Comparison of ENCODE assay signal across 22 cellular contexts in the genomic region with DNA sequence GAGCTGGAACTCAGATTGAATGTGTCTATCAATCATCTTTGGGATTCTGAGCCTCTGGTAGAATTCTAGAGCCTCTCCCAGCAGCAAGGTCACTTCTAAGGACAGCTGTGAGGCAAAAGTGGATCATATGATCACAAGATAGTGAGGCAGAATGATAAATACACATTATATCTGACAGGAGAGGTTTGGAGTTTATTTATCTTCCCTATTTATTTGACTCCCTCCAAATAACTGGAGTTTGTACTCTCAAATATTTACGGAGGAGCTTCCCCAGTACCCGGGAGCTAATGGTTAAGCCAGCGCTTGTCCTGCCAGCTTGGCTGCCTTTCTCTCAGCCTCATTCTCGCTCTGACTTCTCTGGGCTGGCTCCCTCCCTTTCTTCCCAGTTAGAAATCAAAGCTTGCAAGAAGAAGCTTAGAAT. TPM values are rescaled to one million over a fixed set of nuclear protein-coding genes. Genes with fewer than 3 reads are reported as not detected.
A peak's percentile ranks its signal among the peaks of the same experiment; 100 is the strongest.
DNase-seq lines count a peak whose midpoint lies in the region; ATAC-seq, FAIRE-seq and TF ChIP-seq lines count a peak whose summit lies in the region.
"Had no signal": no experiment of that assay in that cellular context is flagged by ENCODE, and none has a peak within 500 bp of the region (broad histone marks: within the 10 kb centered on the region; RNA-seq: fewer than 3 reads in every experiment).

No MANE protein-coding gene starts in this region.

- H3K36me3 Mint-ChIP-seq in stimulated activated effector memory CD8-positive, alpha-beta T cell treated with anti-CD3 and anti-CD28 coated beads, Interleukin-12 subunit alpha, Interleukin-12 subunit beta, amount 100 ng/mL, for 72 hours = no peaks in the 10 kb centered on the region

- no TSS peak for BruUV-seq in K562 (replicated peaks; lab: Mats Ljungman, UMichigan)

- TF ChIP-seq RAD21 in A549 (conservative IDR thresholded peaks at IDR 0.05 in 1 of 2, IDR thresholded peaks at IDR 0.05 in 1 of 2) = no peak
- no peak for TF ChIP-seq RAD21 in K562 (CRISPR knock-in tag; conservative IDR thresholded peaks at IDR 0.05 in 1 of 2, IDR thresholded peaks at IDR 0.05 in 1 of 2)

- no peaks in the 10 kb centered on the region for H3K79me2 ChIP-seq in K562 (ENCODE audit: control insufficient read depth, insufficient read depth, low read length)
- no peaks in the 10 kb centered on the region for H3K79me2 ChIP-seq in parathyroid adenoma

- H3K9ac ChIP-seq in K562 (ENCODE audit: insufficient read depth in 1 of 2, low read depth in 2 of 2, low read length in 2 of 2) (no peak overlapping the region), kidney (ENCODE audit: low read length in 2 of 2) (peak overlapping the region in 1 of 2 donors; percentile 31), parathyroid adenoma (no peak overlapping the region)

- TF ChIP-seq EP300 in A549 (IDR thresholded peaks at IDR 0.05) (no peak), K562 (IDR thresholded peaks at IDR 0.05; ENCODE audit: low read length) (no peak)

- FAIRE-seq in A549 (lab: Jason Lieb, UNC) (no peak), K562 (lab: Jason Lieb, UNC) (no peak), kidney (lab: Jason Lieb, UNC) (peak; percentile 73)
- FAIRE-seq: endothelial cell of umbilical vein, keratinocyte had no signal

- no peaks in the 10 kb centered on the region for H3K36me3 ChIP-seq in K562 (ENCODE audit: control insufficient read depth, insufficient read depth, low read length)
- H3K36me3 ChIP-seq in kidney (ENCODE audit: control insufficient read depth in 1 of 2, insufficient read depth in 2 of 2, low read length in 2 of 2) = no peaks in the 10 kb centered on the region
- no peaks in the 10 kb centered on the region for H3K36me3 ChIP-seq in parathyroid adenoma (ENCODE audit: control insufficient read depth, insufficient read depth, low read length)

- CTCF ChIA-PET in A549 (lab: Yijun Ruan, JAX) (interaction anchor here (1.5 kb wide), 1 partner anchor 23 kb away, joined by 5 read pairs; no protein-coding TSS in a partner anchor), K562 (lab: Yijun Ruan, JAX; ENCODE audit: low intra/inter-chr PET ratio) (no interaction called here)

- DNase-seq in A549 (ENCODE audit: low read depth in 1 of 2, low spot score in 1 of 2) (peak in 1 of 2 experiments; percentile 13), K562 (ENCODE audit: extremely low read depth in 1 of 4, low spot score in 3 of 4) (no peak), kidney (no peak), NK-92 (lab: John Stamatoyannopoulos, UW; ENCODE audit: unreplicated experiment) (no peak), NCI-H446 treated with DMSO at 0.1 percent for 48 hours (lab: John Stamatoyannopoulos, UW) (no peak)
- DNase-seq in stimulated activated effector memory CD8-positive, alpha-beta T cell treated with anti-CD3 and anti-CD28 coated beads, Interleukin-12 subunit alpha, Interleukin-12 subunit beta, amount 100 ng/mL, for 72 hours (ENCODE audit: low spot score in 2 of 2) = no peak
- DNase-seq: activated CD4-positive, alpha-beta T cell treated with anti-CD3 and anti-CD28 coated beads for 1 hour; activated T-cell treated with anti-CD3 and anti-CD28 coated beads, Interleukin-2, amount 50 U/mL, for 24 hours; cerebellar nuclear complex; DMS79; glutamatergic neuron; HFFc6; MM.1S; NCI-H2107; SHP77; stimulated activated naive CD8-positive, alpha-beta T cell treated with anti-CD3 and anti-CD28 coated beads, Interleukin-15, Interleukin-2, amounts not matched to agents 100 U/mL and 50 U/mL, for 24 hours; T-helper 17 cell had no signal

- in situ Hi-C loops in K562 (cut with MboI) = no loop called here

- no peaks in the 10 kb centered on the region for H4K20me1 ChIP-seq in K562 (replicated peaks; ENCODE audit: control insufficient read depth, insufficient read depth, low read length)

- no peak overlapping the region for H2AFZ ChIP-seq in K562 (ENCODE audit: low read depth, low read length)
- peak overlapping the region; percentile 62 for H2AFZ ChIP-seq in parathyroid adenoma

- H3K4me2 ChIP-seq in A549 (peak overlapping the region; percentile 6; the same call in 1 of the 3 replicates), K562 (ENCODE audit: insufficient read depth, low read length) (no peak overlapping the region), parathyroid adenoma (ENCODE audit: low read length) (peak overlapping the region; percentile 34)

- H3K4me1 Mint-ChIP-seq in stimulated activated effector memory CD8-positive, alpha-beta T cell treated with anti-CD3 and anti-CD28 coated beads, Interleukin-12 subunit alpha, Interleukin-12 subunit beta, amount 100 ng/mL, for 72 hours = no peaks in the 10 kb centered on the region
- H3K4me1 Mint-ChIP-seq: T-helper 17 cell had no signal

- H3K9me1 ChIP-seq in K562 (ENCODE audit: control insufficient read depth, insufficient read depth, low read length) = no peaks in the 10 kb centered on the region

- TF ChIP-seq CTCF in A549 (IDR thresholded peaks at IDR 0.05) (no peak), K562 (IDR thresholded peaks at IDR 0.05 in 2 of 3, conservative IDR thresholded peaks at IDR 0.05 in 1 of 3; ENCODE audit: insufficient read depth in 2 of 3, low read depth in 1 of 3, low read length in 3 of 3) (no peak), kidney (IDR thresholded peaks at IDR 0.05; ENCODE audit: borderline replicate concordance, extremely low read depth, insufficient read depth) (no peak), parathyroid adenoma (IDR thresholded peaks at IDR 0.05) (no peak)

- H3K27ac ChIP-seq in A549 (no peak overlapping the region), K562 (ENCODE audit: extremely low read depth, low read depth, low read length) (no peak overlapping the region), kidney (ENCODE audit: low read depth in 2 of 2, low read length in 2 of 2) (peak overlapping the region; percentile 23 to 58), parathyroid adenoma (peak overlapping the region; percentile 54)

- H3K27ac Mint-ChIP-seq in stimulated activated effector memory CD8-positive, alpha-beta T cell treated with anti-CD3 and anti-CD28 coated beads, Interleukin-12 subunit alpha, Interleukin-12 subunit beta, amount 100 ng/mL, for 72 hours = no peak overlapping the region
- H3K27ac Mint-ChIP-seq: activated T-cell treated with anti-CD3 and anti-CD28 coated beads, Interleukin-2, amount 50 U/mL, for 24 hours; HFFc6; T-helper 17 cell had no signal

- ATAC-seq in A549 (peak; percentile 39 to 69; a peak in 3 of 6 replicates), K562 (no peak), HG02970 (IDR thresholded peaks at IDR 0.05; ENCODE audit: low FRiP score, unreplicated experiment) (no peak)
- ATAC-seq in stimulated activated effector memory CD8-positive, alpha-beta T cell treated with anti-CD3 and anti-CD28 coated beads, Interleukin-12 subunit alpha, Interleukin-12 subunit beta, amount 100 ng/mL, for 72 hours = no peak
- ATAC-seq: stimulated activated naive CD8-positive, alpha-beta T cell treated with anti-CD3 and anti-CD28 coated beads, Interleukin-15, Interleukin-2, amounts not matched to agents 100 U/mL and 50 U/mL, for 24 hours; T-helper 17 cell had no signal

- no peaks in the 10 kb centered on the region for H3K9me3 Mint-ChIP-seq in stimulated activated effector memory CD8-positive, alpha-beta T cell treated with anti-CD3 and anti-CD28 coated beads, Interleukin-12 subunit alpha, Interleukin-12 subunit beta, amount 100 ng/mL, for 72 hours
- H3K9me3 Mint-ChIP-seq: activated T-cell treated with anti-CD3 and anti-CD28 coated beads, Interleukin-2, amount 50 U/mL, for 24 hours had no signal

- POLR2A ChIA-PET in A549 (lab: Yijun Ruan, JAX) = no interaction called here
- POLR2A ChIA-PET in K562 (lab: Yijun Ruan, JAX) = interaction anchor here (0.5 to 1.2 kb wide), 2 partner anchors 22 to 89 kb away, joined by 3 read pairs; no protein-coding TSS in a partner anchor

- H3K4me3 ChIP-seq in A549 (no peak overlapping the region), K562 (no peak overlapping the region), kidney (ENCODE audit: low read length in 2 of 2) (peak overlapping the region; percentile 12 to 33), parathyroid adenoma (ENCODE audit: low read depth, low read length) (peak overlapping the region; percentile 7)

- WGBS in A549 (ENCODE audit: missing lambda C conversion rate) = 5% methylated on average over 4 of the region's 4 CpGs
- WGBS in K562 (ENCODE audit: insufficient coverage, low coverage, missing lambda C conversion rate) = 0% methylated on average over 4 of the region's 4 CpGs

- TF ChIP-seq POLR2A in A549 (IDR thresholded peaks at IDR 0.05; ENCODE audit: low read length) = no peak
- no peak for TF ChIP-seq POLR2A in K562 (conservative IDR thresholded peaks at IDR 0.05)

- no peaks in the 10 kb centered on the region for H3K9me3 ChIP-seq in A549
- H3K9me3 ChIP-seq in K562 (replicated peaks; ENCODE audit: control insufficient read depth, insufficient read depth, low read depth, low read length) = no peaks in the 10 kb centered on the region
- no peaks in the 10 kb centered on the region for H3K9me3 ChIP-seq in kidney (ENCODE audit: control insufficient read depth in 1 of 2, low read length in 2 of 2)
- no peaks in the 10 kb centered on the region for H3K9me3 ChIP-seq in parathyroid adenoma (ENCODE audit: control insufficient read depth, low read length)

- intact Hi-C loops in K562 (cut with micrococcal nuclease) = no loop called here
- intact Hi-C loops in kidney (cut with DNase I) = no loop called here

- H3K27me3 ChIP-seq in K562 (ENCODE audit: control insufficient read depth in 2 of 2, insufficient read depth in 2 of 2, low read length in 2 of 2) = peaks cover 7 to 11% of the 10 kb centered on the region in 2 experiments; a peak in 4 of 5 replicates
- H3K27me3 ChIP-seq in parathyroid adenoma (ENCODE audit: control insufficient read depth, insufficient read depth, low read length) = no peaks in the 10 kb centered on the region

- H3K4me1 ChIP-seq in A549 (peaks cover 8% of the 10 kb centered on the region; the same call in 1 of the 3 replicates), K562 (replicated peaks in 1 of 2; ENCODE audit: control insufficient read depth in 2 of 2, insufficient read depth in 2 of 2, low read length in 2 of 2) (no peaks in the 10 kb centered on the region), kidney (ENCODE audit: control insufficient read depth in 1 of 2, insufficient read depth in 1 of 2, low read depth in 1 of 2, low read length in 2 of 2) (peaks cover 10 to 13% of the 10 kb centered on the region in 2 donors), parathyroid adenoma (peaks cover 17% of the 10 kb centered on the region)

- H3K4me3 Mint-ChIP-seq in stimulated activated effector memory CD8-positive, alpha-beta T cell treated with anti-CD3 and anti-CD28 coated beads, Interleukin-12 subunit alpha, Interleukin-12 subunit beta, amount 100 ng/mL, for 72 hours = no peak overlapping the region
- H3K4me3 Mint-ChIP-seq: activated T-cell treated with anti-CD3 and anti-CD28 coated beads, Interleukin-2, amount 50 U/mL, for 24 hours; HFFc6; T-helper 17 cell had no signal

RNA-seq across cellular contexts. Expression of gene HMGCS2, which starts 2.3 kb away (rescaled TPM):
- not detected in 2 replicates for polyA plus RNA-seq in A549 (2011; rRNA removed)
- polyA plus RNA-seq in A549 (2012; cell fraction: cytosol; rRNA removed) = not detected in 2 replicates
- polyA plus RNA-seq in A549 (2012; cell fraction: nucleus; rRNA removed) = not detected in 2 replicates
- not detected in 3 replicates for polyA plus RNA-seq in A549 (2017; fragmentation: RNase III; extraction: RNeasy Plus Mini Kit Qiagen cat#74134 plus additional on column Dnase treatment)
- not detected in 2 replicates for polyA minus RNA-seq in A549 (2011; rRNA and poly(A)+ RNA removed)
- total RNA-seq in K562 (2011; cell fraction: chromatin; rRNA removed; ENCODE audit: low replicate concordance) = not detected in 2 replicates
- not detected in 2 replicates for total RNA-seq in K562 (2011; cell fraction: nucleolus; rRNA removed)
- not detected in 2 replicates for total RNA-seq in K562 (2011; cell fraction: nucleoplasm; rRNA removed)
- not detected in 2 replicates for total RNA-seq in K562 (2014; rRNA removed)
- not detected in 2 replicates for total RNA-seq in K562 (2014; rRNA removed; fragmentation: Illumina TruSeq; extraction: Trizol)
- not detected in 2 replicates for total RNA-seq in K562 (2015; rRNA removed; fragmentation: Illumina TruSeq; extraction: Trizol)
- total RNA-seq in K562 (2021) = 0.13 and 0.18 TPM in 2 replicates
- polyA plus RNA-seq in K562 (2011; rRNA removed) = not detected in 2 replicates
- polyA plus RNA-seq in K562 (2011; cell fraction: cytosol; rRNA removed) = not detected in 2 replicates
- polyA plus RNA-seq in K562 (2011; cell fraction: nucleus; rRNA removed) = not detected in 2 replicates
- not detected in 2 replicates for polyA plus RNA-seq in K562 (2012)
- polyA plus RNA-seq in K562 (2014; fragmentation: Illumina TruSeq; extraction: Trizol) = not detected in 2 replicates
- polyA plus RNA-seq in K562 (2014; fragmentation: Nextera tagmentation; extraction: Ambion mirVana) = not detected
- polyA plus RNA-seq in K562 (2014; rRNA removed) = not detected in 2 replicates
- not detected in 2 replicates for polyA minus RNA-seq in K562 (2011; rRNA and poly(A)+ RNA removed)
- polyA minus RNA-seq in K562 (2011; cell fraction: cytosol; rRNA and poly(A)+ RNA removed) = not detected in 2 replicates
- not detected in 2 replicates for polyA minus RNA-seq in K562 (2011; cell fraction: nucleus; rRNA and poly(A)+ RNA removed)
- total RNA-seq in kidney = 3.9 TPM
- polyA plus RNA-seq in kidney (ENCODE audit: insufficient read depth, low read depth, low replicate concordance) = 163 TPM
- total RNA-seq: endothelial cell of umbilical vein, HFFc6, T-helper 17 cell had no signal
- polyA plus RNA-seq: endothelial cell of umbilical vein, keratinocyte, neural cell had no signal

RNA-seq across cellular contexts. Expression of gene REG4, which starts 44.9 kb away (rescaled TPM):
- polyA plus RNA-seq in A549 (2011; rRNA removed) (not detected in 2 replicates), A549 (2017; fragmentation: RNase III; extraction: RNeasy Plus Mini Kit Qiagen cat#74134 plus additional on column Dnase treatment) (not detected in 3 replicates), K562 (2011; rRNA removed) (not detected in 2 replicates), K562 (2014; fragmentation: Illumina TruSeq; extraction: Trizol) (not detected in 2 replicates), K562 (2014; fragmentation: Nextera tagmentation; extraction: Ambion mirVana) (not detected), K562 (2014; rRNA removed) (not detected in 2 replicates), kidney (ENCODE audit: insufficient read depth, low read depth, low replicate concordance) (0.34 TPM)
- not detected in 2 replicates for polyA plus RNA-seq in A549 (2012; cell fraction: cytosol; rRNA removed)
- polyA plus RNA-seq in A549 (2012; cell fraction: nucleus; rRNA removed) = not detected in 2 replicates
- polyA minus RNA-seq in A549 (2011; rRNA and poly(A)+ RNA removed) = not detected in 2 replicates
- not detected in 2 replicates for total RNA-seq in K562 (2011; cell fraction: chromatin; rRNA removed; ENCODE audit: low replicate concordance)
- not detected in 2 replicates for total RNA-seq in K562 (2011; cell fraction: nucleolus; rRNA removed)
- total RNA-seq in K562 (2011; cell fraction: nucleoplasm; rRNA removed) = not detected in 2 replicates
- total RNA-seq in K562 (2014; rRNA removed) (not detected in 2 replicates), K562 (2014; rRNA removed; fragmentation: Illumina TruSeq; extraction: Trizol) (not detected in 2 replicates), K562 (2015; rRNA removed; fragmentation: Illumina TruSeq; extraction: Trizol) (not detected in 2 replicates), K562 (2021) (not detected in 2 replicates), kidney (not detected)
- polyA plus RNA-seq in K562 (2011; cell fraction: cytosol; rRNA removed) = not detected in 2 replicates
- polyA plus RNA-seq in K562 (2011; cell fraction: nucleus; rRNA removed) = not detected in 2 replicates
- polyA plus RNA-seq in K562 (2012) = not detected in 2 replicates
- polyA minus RNA-seq in K562 (2011; rRNA and poly(A)+ RNA removed) = not detected in 2 replicates
- not detected in 2 replicates for polyA minus RNA-seq in K562 (2011; cell fraction: cytosol; rRNA and poly(A)+ RNA removed)
- polyA minus RNA-seq in K562 (2011; cell fraction: nucleus; rRNA and poly(A)+ RNA removed) = not detected in 2 replicates
- total RNA-seq: endothelial cell of umbilical vein, HFFc6 had no signal
- polyA plus RNA-seq: endothelial cell of umbilical vein, keratinocyte, neural cell had no signal

RNA-seq across cellular contexts. Expression of gene PHGDH, which starts 54.6 kb away (rescaled TPM):
- 41.4 and 67.1 TPM in 2 replicates for polyA plus RNA-seq in A549 (2011; rRNA removed)
- polyA plus RNA-seq in A549 (2012; cell fraction: cytosol; rRNA removed) = 47.7 and 51.0 TPM in 2 replicates
- polyA plus RNA-seq in A549 (2012; cell fraction: nucleus; rRNA removed) = 90.0 and 98.0 TPM in 2 replicates
- polyA plus RNA-seq in A549 (2017; fragmentation: RNase III; extraction: RNeasy Plus Mini Kit Qiagen cat#74134 plus additional on column Dnase treatment) = 65.6 to 69.7 TPM (median 67.9 TPM) in 3 replicates
- 87.8 and 93.8 TPM in 2 replicates for polyA minus RNA-seq in A549 (2011; rRNA and poly(A)+ RNA removed)
- total RNA-seq in K562 (2011; cell fraction: chromatin; rRNA removed; ENCODE audit: low replicate concordance) = 36.0 and 39.7 TPM in 2 replicates
- 29.1 and 29.2 TPM in 2 replicates for total RNA-seq in K562 (2011; cell fraction: nucleolus; rRNA removed)
- 31.7 TPM in 2 replicates for total RNA-seq in K562 (2011; cell fraction: nucleoplasm; rRNA removed)
- total RNA-seq in K562 (2014; rRNA removed) = 59.3 and 65.5 TPM in 2 replicates
- 36.2 and 36.8 TPM in 2 replicates for total RNA-seq in K562 (2014; rRNA removed; fragmentation: Illumina TruSeq; extraction: Trizol)
- total RNA-seq in K562 (2015; rRNA removed; fragmentation: Illumina TruSeq; extraction: Trizol) = 12.1 and 12.9 TPM in 2 replicates
- total RNA-seq in K562 (2021) = 61.6 and 78.8 TPM in 2 replicates
- 6.7 and 25.1 TPM in 2 replicates for polyA plus RNA-seq in K562 (2011; rRNA removed)
- 7.6 and 14.9 TPM in 2 replicates for polyA plus RNA-seq in K562 (2011; cell fraction: cytosol; rRNA removed)
- 12.3 and 25.6 TPM in 2 replicates for polyA plus RNA-seq in K562 (2011; cell fraction: nucleus; rRNA removed)
- polyA plus RNA-seq in K562 (2012) = 40.8 and 809 TPM in 2 replicates
- polyA plus RNA-seq in K562 (2014; fragmentation: Illumina TruSeq; extraction: Trizol) = 57.9 and 63.6 TPM in 2 replicates
- 10 to 100 TPM in 1 of 2 experiments, 1 to 10 TPM in 1; 8.6 to 14.7 TPM for polyA plus RNA-seq in K562 (2014; fragmentation: Nextera tagmentation; extraction: Ambion mirVana)
- polyA plus RNA-seq in K562 (2014; rRNA removed) = 71.5 and 84.2 TPM in 2 replicates
- polyA minus RNA-seq in K562 (2011; rRNA and poly(A)+ RNA removed) = 11.2 and 33.6 TPM in 2 replicates
- polyA minus RNA-seq in K562 (2011; cell fraction: cytosol; rRNA and poly(A)+ RNA removed) = 5.7 and 28.2 TPM in 2 replicates
- polyA minus RNA-seq in K562 (2011; cell fraction: nucleus; rRNA and poly(A)+ RNA removed) = 7.8 and 23.7 TPM in 2 replicates
- 71.9 TPM for total RNA-seq in kidney
- polyA plus RNA-seq in kidney (ENCODE audit: insufficient read depth, low read depth, low replicate concordance) = 126 TPM

Comparison
In these comparisons a context has a peak if more than half of its experiments do, and no peak if none do; other contexts are left out.
1. ATAC-seq: peak in A549 (2 of 2); none in K562 (single experiment), HG02970 (single experiment) and stimulated activated effector memory CD8-positive, alpha-beta T cell treated with anti-CD3 and anti-CD28 coated beads, Interleukin-12 subunit alpha, Interleukin-12 subunit beta, amount 100 ng/mL, for 72 hours (single experiment).
2. H3K27ac ChIP-seq: peak in kidney (2 of 2) and parathyroid adenoma (single experiment); none in A549 (0 of 2) and K562 (single experiment).
3. H3K4me3 ChIP-seq: peak in kidney (2 of 2) and parathyroid adenoma (single experiment); none in A549 (single experiment) and K562 (single experiment).
4. RNA of gene HMGCS2, which starts 2.3 kb away (polyA plus RNA-seq): 163 TPM in kidney (single experiment); not detected in A549 and not detected in K562; every median in the first group is over 100 times any median in the second.